11 cellular contexts compared by ENCODE assay signal in genomic region chr11:79052539-79052938, GRCh38.
A peak's percentile ranks its signal among the peaks of the same experiment; 100 is the strongest.
DNase-seq lines count a peak whose midpoint lies in the region; ATAC-seq, FAIRE-seq and TF ChIP-seq lines count a peak whose summit lies in the region.
"Had no signal": no experiment of that assay in that cellular context is flagged by ENCODE, and none has a peak within 500 bp of the region (broad histone marks: within the 10 kb centered on the region; RNA-seq: fewer than 3 reads in every experiment).

No MANE protein-coding gene starts in this region.

- intact Hi-C loops in mucosa of descending colon (cut with DNase I, micrococcal nuclease) = no loop called here
- intact Hi-C loops in lower lobe of right lung (cut with DNase I) = no loop called here

- H3K9me3 ChIP-seq in mucosa of descending colon = no peaks in the 10 kb centered on the region
- H3K9me3 ChIP-seq in lower lobe of right lung = no peaks in the 10 kb centered on the region

- peak; percentile 61 for FAIRE-seq in islet of Langerhans (lab: Jason Lieb, UNC)

- ATAC-seq in HG02623 (IDR thresholded peaks at IDR 0.05; ENCODE audit: unreplicated experiment) (no peak), mucosa of descending colon (no peak), lower lobe of right lung (no peak)
- ATAC-seq: activated naive CD4-positive, alpha-beta T cell treated with anti-CD3 and anti-CD28 coated beads, Interleukin-2, amount 50 U/mL, for 72 hours had no signal

- H3K27me3 ChIP-seq in lower lobe of right lung (ENCODE audit: low read depth) = peaks cover 8% of the 10 kb centered on the region

- TF ChIP-seq CTCF in AG09309 (IDR thresholded peaks at IDR 0.05; ENCODE audit: control insufficient read depth, insufficient read depth, low read depth, low read length, missing control alignments) (peak; percentile 34), GM12874 (IDR thresholded peaks at IDR 0.05; ENCODE audit: insufficient read depth, low read depth, low read length) (0 out of 2 replicates have a peak, but pooled peaks have one; percentile 18), mucosa of descending colon (IDR thresholded peaks at IDR 0.05) (no peak), lower lobe of right lung (IDR thresholded peaks at IDR 0.05) (no peak)

- H3K4me3 ChIP-seq in AG09309 (ENCODE audit: control insufficient read depth, low read depth, low read length) (no peak overlapping the region), mucosa of descending colon (no peak overlapping the region), lower lobe of right lung (no peak overlapping the region)

- H3K36me3 ChIP-seq in mucosa of descending colon (ENCODE audit: low read depth) (no peaks in the 10 kb centered on the region), lower lobe of right lung (no peaks in the 10 kb centered on the region)

- DNase-seq in AG09309 (ENCODE audit: low read depth) = no peak
- DNase-seq in SK-MEL-5 (ENCODE audit: low read depth, low spot score) = peak; percentile 29
- no peak for DNase-seq in activated T-cell treated with anti-CD3 and anti-CD28 coated beads, Interleukin-2, amount 50 U/mL, for 1 hour
- no peak for DNase-seq in mucosa of descending colon
- DNase-seq in lower lobe of right lung = no peak
- DNase-seq: activated CD4-positive, CD25-positive, alpha-beta regulatory T cell treated with anti-CD3 and anti-CD28 coated beads, Interleukin-2, amount 50 U/mL, for 72 hours; NCI-H446 treated with DMSO at 0.1 percent for 48 hours had no signal

- in situ Hi-C loops in SK-MEL-5 (cut with HindIII; ENCODE audit: low pct_unique_long_range_greater_than_20kb, low sequenced_read_pairs) = no loop called here

- H3K4me1 ChIP-seq in mucosa of descending colon (ENCODE audit: low read depth) (no peaks in the 10 kb centered on the region), lower lobe of right lung (no peaks in the 10 kb centered on the region)

- no peak overlapping the region for H3K27ac ChIP-seq in lower lobe of right lung

Comparison
In these comparisons a context has a peak if more than half of its experiments do, and no peak if none do; other contexts are left out.
1. CTCF ChIP-seq: peak in AG09309 (single experiment) and GM12874 (single experiment); none in mucosa of descending colon (single experiment) and lower lobe of right lung (single experiment).